In genomic region chrX:134460005-134460860, GRCh38 we compare ENCODE assay signal across 8 cellular contexts. TPM values are rescaled to one million over a fixed set of nuclear protein-coding genes. Genes with fewer than 3 reads are reported as not detected.
A peak's percentile ranks its signal among the peaks of the same experiment; 100 is the strongest.
DNase-seq lines count a peak whose midpoint lies in the region; ATAC-seq, FAIRE-seq and TF ChIP-seq lines count a peak whose summit lies in the region.

Gene HPRT1, plus strand, starts transcription at chrX:134460165. Its CDS starts 147 bp downstream, at chrX:134460312.

- H2BK15ac ChIP-seq in IMR-90 (ENCODE audit: low read depth, low read length) = no peak within 1 kb of the TSS

- POLR2A ChIA-PET in IMR-90 (lab: Charles Lee; ENCODE audit: unreplicated experiment) = no interaction called here

- H3K9me1 ChIP-seq in IMR-90 (ENCODE audit: insufficient read depth, low read length) = no peaks in the 10 kb centered on the region

- H2BK5ac ChIP-seq in IMR-90 (ENCODE audit: low read depth, low read length, poor library complexity, severe bottlenecking) = peak within 1 kb of the TSS; percentile 27

- peak within 1 kb of the TSS; percentile 39; the same call in 1 of the 2 replicates for H3K4ac ChIP-seq in IMR-90 (ENCODE audit: low read depth, low read length)

- H3K9me3 Mint-ChIP-seq in natural killer cell = no peaks in the 10 kb centered on the region
- H3K9me3 Mint-ChIP-seq in stimulated activated naive B cell treated with anti-CD40 and anti-IgM and Interleukin-4, amounts not matched to agents 10 μg/mL and 1 μg/mL and 100 μg/mL, for 72 hours = no peaks in the 10 kb centered on the region

- ATAC-seq in GM21515 (IDR thresholded peaks at IDR 0.05; ENCODE audit: unreplicated experiment) (peak; percentile 95), IMR-90 (ENCODE audit: low read depth) (peak; percentile 96), natural killer cell (peak; percentile 96 to 99 (median 97))
- peak; percentile 93 to 96 for ATAC-seq in stimulated activated naive B cell treated with anti-CD40 and anti-IgM and Interleukin-4, amounts not matched to agents 10 μg/mL and 1 μg/mL and 100 μg/mL, for 72 hours (replicated peaks)

- peak within 1 kb of the TSS; percentile 12 to 52; a peak in 2 of 4 replicates for H4K8ac ChIP-seq in IMR-90 (ENCODE audit: low read depth in 2 of 2, low read length in 2 of 2)

- H3K56ac ChIP-seq in IMR-90 (ENCODE audit: extremely low read depth, insufficient read depth, low read length) = no peak within 1 kb of the TSS; the same call in 1 of the 2 replicates

- TF ChIP-seq CTCF in D721Med (IDR thresholded peaks at IDR 0.05; ENCODE audit: insufficient read depth, missing control alignments) (no peak), IMR-90 (conservative IDR thresholded peaks at IDR 0.05; ENCODE audit: low read depth, low read length) (no peak), fibroblast of mammary gland (conservative IDR thresholded peaks at IDR 0.05; ENCODE audit: control insufficient read depth, insufficient read depth, low read depth, low read length) (no peak), natural killer cell (IDR thresholded peaks at IDR 0.05) (no peak)

- H3K79me1 ChIP-seq in IMR-90 (ENCODE audit: low read depth in 1 of 2, low read length in 2 of 2) = peaks cover 0 to 14% of the 10 kb centered on the region in 2 experiments; a peak in 2 of 4 replicates

- no peak within 1 kb of the TSS for H2BK20ac ChIP-seq in IMR-90 (ENCODE audit: low read depth, low read length)

- H3K4me1 Mint-ChIP-seq in natural killer cell = peaks cover 10 to 15% of the 10 kb centered on the region in 2 donors
- H3K4me1 Mint-ChIP-seq in stimulated activated naive B cell treated with anti-CD40 and anti-IgM and Interleukin-4, amounts not matched to agents 10 μg/mL and 1 μg/mL and 100 μg/mL, for 72 hours = no peaks in the 10 kb centered on the region

- dilution Hi-C loops in IMR-90 (cut with HindIII; ENCODE audit: low sequenced_read_pairs, unreplicated experiment) = no loop called here

- H2AK5ac ChIP-seq in IMR-90 (ENCODE audit: low read depth, low read length) = no peak within 1 kb of the TSS

- peak within 1 kb of the TSS; percentile 69 for H3K23ac ChIP-seq in IMR-90 (ENCODE audit: low read depth, low read length)

- H3K27ac ChIP-seq in IMR-90 (ENCODE audit: insufficient read depth, low read length) = peak within 1 kb of the TSS; percentile 39

- peak within 1 kb of the TSS; percentile 61 for H2AK9ac ChIP-seq in IMR-90 (replicated peaks; ENCODE audit: low read depth, low read length, poor library complexity)

- H4K5ac ChIP-seq in IMR-90 (ENCODE audit: low read depth, low read length) = no peak within 1 kb of the TSS

- in situ Hi-C loops in IMR-90 (cut with MboI; ENCODE audit: low sequenced_read_pairs) = loop anchor here (25.0 kb wide), 1 partner anchor 552 kb away; the partner anchor contains the start of gene RTL8B

- no peak; the same call in none of the 2 replicates for TF ChIP-seq POLR2A in IMR-90 (IDR thresholded peaks at IDR 0.05; ENCODE audit: low read depth, low read length)

- 27% methylated on average over 35 of the region's 85 CpGs; no CpG with 5 or more reads in 1 of the 2 experiments for WGBS in IMR-90 (ENCODE audit: extremely low coverage in 2 of 2, insufficient read length in 1 of 2), 2 experiments

- CTCF ChIA-PET in IMR-90 (lab: Yijun Ruan, JAX) = no interaction called here

- H3K4me2 ChIP-seq in IMR-90 (ENCODE audit: low read depth, low read length) = peak within 1 kb of the TSS; percentile 90

- H2BK120ac ChIP-seq in IMR-90 (ENCODE audit: low read depth, low read length) = no peak within 1 kb of the TSS; the same call in 1 of the 2 replicates

- no peaks in the 10 kb centered on the region for H3K27me3 Mint-ChIP-seq in natural killer cell (ENCODE audit: low read depth in 2 of 2)
- no peaks in the 10 kb centered on the region for H3K27me3 Mint-ChIP-seq in stimulated activated naive B cell treated with anti-CD40 and anti-IgM and Interleukin-4, amounts not matched to agents 10 μg/mL and 1 μg/mL and 100 μg/mL, for 72 hours

- TF ChIP-seq RAD21 in IMR-90 (IDR thresholded peaks at IDR 0.05; ENCODE audit: low read length) = no peak

- peak within 1 kb of the TSS; percentile 89 for H3K4me3 ChIP-seq in IMR-90 (ENCODE audit: insufficient read depth, low read depth, low read length)
- H3K4me3 ChIP-seq in fibroblast of mammary gland (ENCODE audit: control insufficient read depth, low read depth, low read length) = peak within 1 kb of the TSS; percentile 63

- BruUV-seq in IMR-90 (replicated peaks; lab: Mats Ljungman, UMichigan) = no TSS peak

- no peaks in the 10 kb centered on the region for H3K9me3 ChIP-seq in IMR-90 (ENCODE audit: control insufficient read depth, insufficient read depth, low read length)

- no peaks in the 10 kb centered on the region for H3K36me3 Mint-ChIP-seq in natural killer cell
- H3K36me3 Mint-ChIP-seq in stimulated activated naive B cell treated with anti-CD40 and anti-IgM and Interleukin-4, amounts not matched to agents 10 μg/mL and 1 μg/mL and 100 μg/mL, for 72 hours = no peaks in the 10 kb centered on the region

- no peaks in the 10 kb centered on the region for H4K20me1 ChIP-seq in IMR-90 (ENCODE audit: insufficient read depth, low read length)

- FAIRE-seq in D721Med (lab: Jason Lieb, UNC) = no peak

- H3K18ac ChIP-seq in IMR-90 (ENCODE audit: low read depth, low read length) = no peak within 1 kb of the TSS

- H3K4me1 ChIP-seq in IMR-90 (ENCODE audit: control insufficient read depth, insufficient read depth, low read length) = no peaks in the 10 kb centered on the region; the same call in 1 of the 2 replicates

- peak within 1 kb of the TSS; percentile 71 for H3K9ac ChIP-seq in IMR-90 (ENCODE audit: low read depth, low read length)

- intact Hi-C loops in IMR-90 (cut with micrococcal nuclease) = no loop called here
- intact Hi-C loops in natural killer cell (cut with micrococcal nuclease) = no loop called here

- H3K27me3 ChIP-seq in IMR-90 (ENCODE audit: control insufficient read depth, insufficient read depth, low read length) = no peaks in the 10 kb centered on the region

- peak within 1 kb of the TSS; percentile 93 for H2AFZ ChIP-seq in IMR-90 (replicated peaks; ENCODE audit: low read length, poor library complexity)

- peak; percentile 15 for DNase-seq in D721Med (ENCODE audit: insufficient read length, low spot score)
- DNase-seq in IMR-90 = peak; percentile 66
- DNase-seq in RKO (ENCODE audit: low spot score) = peak; percentile 78
- DNase-seq in activated T-helper 1 cell treated with anti-CD3 and anti-CD28 coated beads, Interleukin-2, amount 50 U/mL, for 16 hours (ENCODE audit: low read depth in 1 of 2, low spot score in 1 of 2) = peak; percentile 55 to 64
- DNase-seq in fibroblast of mammary gland (ENCODE audit: low read depth) = peak; percentile 65
- DNase-seq in natural killer cell = peak; percentile 60
- peak; percentile 66 for DNase-seq in stimulated activated naive B cell treated with anti-CD40 and anti-IgM and Interleukin-4, amounts not matched to agents 10 μg/mL and 1 μg/mL and 100 μg/mL, for 72 hours

- 0 out of 2 replicates have a peak within 1 kb of the TSS, but pooled peaks have one; percentile 18 for H3K14ac ChIP-seq in IMR-90 (replicated peaks; ENCODE audit: low read depth, low read length)

- H4K91ac ChIP-seq in IMR-90 (ENCODE audit: insufficient read depth, low read depth, low read length) = peak within 1 kb of the TSS; percentile 3; the same call in 1 of the 2 replicates

- peak within 1 kb of the TSS in 1 of 2 donors; percentile 74 for H3K27ac Mint-ChIP-seq in natural killer cell
- peak within 1 kb of the TSS; percentile 89 for H3K27ac Mint-ChIP-seq in stimulated activated naive B cell treated with anti-CD40 and anti-IgM and Interleukin-4, amounts not matched to agents 10 μg/mL and 1 μg/mL and 100 μg/mL, for 72 hours

- peak within 1 kb of the TSS; percentile 87 for H3K4me3 Mint-ChIP-seq in natural killer cell
- peak within 1 kb of the TSS; percentile 88 to 92 for H3K4me3 Mint-ChIP-seq in stimulated activated naive B cell treated with anti-CD40 and anti-IgM and Interleukin-4, amounts not matched to agents 10 μg/mL and 1 μg/mL and 100 μg/mL, for 72 hours

- H3K36me3 ChIP-seq in IMR-90 (ENCODE audit: control insufficient read depth, insufficient read depth, low read length) = no peaks in the 10 kb centered on the region

TF ChIP-seq in IMR-90, 13 proteins besides CTCF, POLR2A, EP300 and RAD21:
- no peak for TF ChIP-seq RFX5 (IDR thresholded peaks at IDR 0.05; ENCODE audit: low read depth, low read length)
- peak; percentile 19; the same call in 1 of the 2 replicates for TF ChIP-seq MAZ (IDR thresholded peaks at IDR 0.05; ENCODE audit: borderline replicate concordance, low read depth, low read length)
- TF ChIP-seq USF2 (IDR thresholded peaks at IDR 0.05; ENCODE audit: low read depth, low read length) = no peak

RNA-seq across cellular contexts. Expression of gene HPRT1, which starts in this region (rescaled TPM):
- total RNA-seq in IMR-90 (2012; rRNA removed) = 7.0 and 15.6 TPM in 2 replicates
- polyA plus RNA-seq in IMR-90 (2012; rRNA removed) = 26.9 and 30.3 TPM in 2 replicates
- polyA plus RNA-seq in IMR-90 (2012; cell fraction: cytosol; rRNA removed) = 6.1 and 8.6 TPM in 2 replicates
- polyA plus RNA-seq in IMR-90 (2012; cell fraction: nucleus; rRNA removed; ENCODE audit: low replicate concordance) = 2.9 and 7.4 TPM in 2 replicates
- total RNA-seq in natural killer cell = 10 to 100 TPM; 15.1 to 17.8 (median 17.7) TPM

Comparison
In these comparisons a context has a peak if more than half of its experiments do, and no peak if none do; other contexts are left out.
1. Peak in every context shown above with its lines: DNase-seq, ATAC-seq, H3K4me3 ChIP-seq and H3K27ac ChIP-seq.
2. DNase-seq: peak in every context shown above with its lines; median percentile 78 in RKO; 66 in IMR-90; 66 in stimulated activated naive B cell treated with anti-CD40 and anti-IgM and Interleukin-4, amounts not matched to agents 10 μg/mL and 1 μg/mL and 100 μg/mL, for 72 hours; 65 in fibroblast of mammary gland; 60 in natural killer cell; 60 in activated T-helper 1 cell treated with anti-CD3 and anti-CD28 coated beads, Interleukin-2, amount 50 U/mL, for 16 hours; 15 in D721Med.